7 cellular contexts compared by ENCODE assay signal in the genomic region with DNA sequence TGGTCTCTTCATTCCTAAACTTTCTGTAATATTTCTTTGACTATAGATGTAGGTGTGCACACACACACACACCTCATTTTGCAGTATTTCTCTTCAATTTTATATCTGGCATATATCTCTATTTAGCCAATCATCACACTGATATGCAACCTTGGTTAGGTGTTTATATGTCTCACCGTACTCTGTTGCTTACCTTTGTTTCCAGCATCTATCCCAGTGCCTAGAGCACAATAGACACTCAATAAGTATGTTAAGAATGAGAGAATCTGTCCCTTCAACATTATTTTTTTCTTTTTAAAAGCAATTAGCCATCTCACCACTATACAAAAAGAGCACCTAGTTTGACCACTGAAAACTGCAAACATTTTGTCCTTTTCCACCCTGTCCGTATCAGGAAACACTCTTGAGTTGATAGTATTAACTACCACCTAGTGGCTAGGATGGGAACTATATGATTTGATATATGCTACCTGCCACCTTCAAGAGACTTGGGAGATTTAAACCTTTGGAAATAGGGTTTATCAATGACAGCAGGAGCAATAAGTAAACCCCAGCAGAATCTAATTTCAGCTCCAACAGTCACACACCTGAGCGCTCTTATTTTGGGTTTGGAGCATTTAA. TPM values are rescaled to one million over a fixed set of nuclear protein-coding genes. Genes with fewer than 3 reads are reported as not detected.
A peak's percentile ranks its signal among the peaks of the same experiment; 100 is the strongest.
DNase-seq lines count a peak whose midpoint lies in the region; ATAC-seq and TF ChIP-seq lines count a peak whose summit lies in the region.

No MANE protein-coding gene starts in this region.

- H3K27me3 Mint-ChIP-seq in activated T-helper 2 cell treated with anti-CD3 and anti-CD28 coated beads, Interferon-gamma antibody, Interleukin-2, Interleukin-4, amounts not matched to agents 10 μg/mL and 5 μg/mL and 100 μg/mL, durations not matched to agents 14 hours and 24 hours and 36 hours (ENCODE audit: low read depth) = no peaks in the 10 kb centered on the region
- H3K27me3 Mint-ChIP-seq in T-helper 2 cell treated with Interferon-gamma antibody and Interleukin-4, amounts not matched to agents 5 μg/mL and 100 μg/mL, for 36 hours (ENCODE audit: low read depth) = no peaks in the 10 kb centered on the region

- no peak overlapping the region for H3K4me3 ChIP-seq in epithelial cell of esophagus (ENCODE audit: low read length)

- TF ChIP-seq CTCF in GM12873 (IDR thresholded peaks at IDR 0.05; ENCODE audit: insufficient read depth, low read depth, low read length, missing control alignments) (peak; percentile 40), epithelial cell of esophagus (IDR thresholded peaks at IDR 0.05; ENCODE audit: insufficient read depth, low read depth, low read length, missing control alignments) (peak; percentile 60)

- no peaks in the 10 kb centered on the region for H3K36me3 Mint-ChIP-seq in activated T-helper 2 cell treated with anti-CD3 and anti-CD28 coated beads, Interferon-gamma antibody, Interleukin-2, Interleukin-4, amounts not matched to agents 10 μg/mL and 5 μg/mL and 100 μg/mL, durations not matched to agents 14 hours and 24 hours and 36 hours (ENCODE audit: low read depth)
- H3K36me3 Mint-ChIP-seq in T-helper 2 cell treated with Interferon-gamma antibody and Interleukin-4, amounts not matched to agents 5 μg/mL and 100 μg/mL, for 36 hours (ENCODE audit: low read depth) = no peaks in the 10 kb centered on the region

- no peak overlapping the region for H3K27ac Mint-ChIP-seq in activated T-helper 2 cell treated with anti-CD3 and anti-CD28 coated beads, Interferon-gamma antibody, Interleukin-2, Interleukin-4, amounts not matched to agents 10 μg/mL and 5 μg/mL and 100 μg/mL, durations not matched to agents 14 hours and 24 hours and 36 hours
- H3K27ac Mint-ChIP-seq in T-helper 2 cell treated with Interferon-gamma antibody and Interleukin-4, amounts not matched to agents 5 μg/mL and 100 μg/mL, for 36 hours = no peak overlapping the region

- peak; percentile 54 for ATAC-seq in GM21786 (IDR thresholded peaks at IDR 0.05; ENCODE audit: unreplicated experiment)

- H3K4me1 Mint-ChIP-seq in activated T-helper 2 cell treated with anti-CD3 and anti-CD28 coated beads, Interferon-gamma antibody, Interleukin-2, Interleukin-4, amounts not matched to agents 10 μg/mL and 5 μg/mL and 100 μg/mL, durations not matched to agents 14 hours and 24 hours and 36 hours (ENCODE audit: low read depth) = no peaks in the 10 kb centered on the region
- H3K4me1 Mint-ChIP-seq in T-helper 2 cell treated with Interferon-gamma antibody and Interleukin-4, amounts not matched to agents 5 μg/mL and 100 μg/mL, for 36 hours (ENCODE audit: low read depth) = no peaks in the 10 kb centered on the region

- intact Hi-C loops in activated T-helper 2 cell treated with anti-CD3 and anti-CD28 coated beads, Interferon-gamma antibody, Interleukin-2, Interleukin-4, amounts not matched to agents 10 μg/mL and 5 μg/mL and 100 μg/mL, durations not matched to agents 14 hours and 24 hours and 36 hours (cut with micrococcal nuclease) = no loop called here

- peak; percentile 6 for DNase-seq in NCI-H1092 (lab: John Stamatoyannopoulos, UW)
- peak; percentile 56 for DNase-seq in epithelial cell of esophagus (ENCODE audit: low read depth)
- peak; percentile 19 for DNase-seq in pulmonary artery endothelial cell (ENCODE audit: low read depth, low spot score)
- no peak for DNase-seq in activated T-helper 2 cell treated with anti-CD3 and anti-CD28 coated beads, Interferon-gamma antibody, Interleukin-2, Interleukin-4, amounts not matched to agents 10 μg/mL and 5 μg/mL and 100 μg/mL, durations not matched to agents 14 hours and 24 hours and 36 hours (ENCODE audit: low spot score)
- no peak for DNase-seq in T-helper 2 cell treated with Interferon-gamma antibody and Interleukin-4, amounts not matched to agents 5 μg/mL and 100 μg/mL, for 36 hours (ENCODE audit: low spot score)

- H3K9me3 Mint-ChIP-seq in activated T-helper 2 cell treated with anti-CD3 and anti-CD28 coated beads, Interferon-gamma antibody, Interleukin-2, Interleukin-4, amounts not matched to agents 10 μg/mL and 5 μg/mL and 100 μg/mL, durations not matched to agents 14 hours and 24 hours and 36 hours = no peaks in the 10 kb centered on the region
- H3K9me3 Mint-ChIP-seq in T-helper 2 cell treated with Interferon-gamma antibody and Interleukin-4, amounts not matched to agents 5 μg/mL and 100 μg/mL, for 36 hours = no peaks in the 10 kb centered on the region

- no peak overlapping the region for H3K4me3 Mint-ChIP-seq in activated T-helper 2 cell treated with anti-CD3 and anti-CD28 coated beads, Interferon-gamma antibody, Interleukin-2, Interleukin-4, amounts not matched to agents 10 μg/mL and 5 μg/mL and 100 μg/mL, durations not matched to agents 14 hours and 24 hours and 36 hours (ENCODE audit: low read depth)
- no peak overlapping the region for H3K4me3 Mint-ChIP-seq in T-helper 2 cell treated with Interferon-gamma antibody and Interleukin-4, amounts not matched to agents 5 μg/mL and 100 μg/mL, for 36 hours

RNA-seq across cellular contexts. Expression of gene RSPO3, which starts 48.7 kb away (rescaled TPM):
- total RNA-seq in pulmonary artery endothelial cell = 0.67 and 2.8 TPM in 2 replicates
- not detected in 2 replicates for total RNA-seq in activated T-helper 2 cell treated with anti-CD3 and anti-CD28 coated beads, Interferon-gamma antibody, Interleukin-2, Interleukin-4, amounts not matched to agents 10 μg/mL and 5 μg/mL and 100 μg/mL, durations not matched to agents 14 hours and 24 hours and 36 hours

Comparison
In these comparisons a context has a peak if more than half of its experiments do, and no peak if none do; other contexts are left out.
1. DNase-seq: peak in NCI-H1092 (single experiment), epithelial cell of esophagus (single experiment) and pulmonary artery endothelial cell (single experiment); none in activated T-helper 2 cell treated with anti-CD3 and anti-CD28 coated beads, Interferon-gamma antibody, Interleukin-2, Interleukin-4, amounts not matched to agents 10 μg/mL and 5 μg/mL and 100 μg/mL, durations not matched to agents 14 hours and 24 hours and 36 hours (single experiment) and T-helper 2 cell treated with Interferon-gamma antibody and Interleukin-4, amounts not matched to agents 5 μg/mL and 100 μg/mL, for 36 hours (single experiment).